ENCODE assay signal across 1 cellular context in the genomic region with DNA sequence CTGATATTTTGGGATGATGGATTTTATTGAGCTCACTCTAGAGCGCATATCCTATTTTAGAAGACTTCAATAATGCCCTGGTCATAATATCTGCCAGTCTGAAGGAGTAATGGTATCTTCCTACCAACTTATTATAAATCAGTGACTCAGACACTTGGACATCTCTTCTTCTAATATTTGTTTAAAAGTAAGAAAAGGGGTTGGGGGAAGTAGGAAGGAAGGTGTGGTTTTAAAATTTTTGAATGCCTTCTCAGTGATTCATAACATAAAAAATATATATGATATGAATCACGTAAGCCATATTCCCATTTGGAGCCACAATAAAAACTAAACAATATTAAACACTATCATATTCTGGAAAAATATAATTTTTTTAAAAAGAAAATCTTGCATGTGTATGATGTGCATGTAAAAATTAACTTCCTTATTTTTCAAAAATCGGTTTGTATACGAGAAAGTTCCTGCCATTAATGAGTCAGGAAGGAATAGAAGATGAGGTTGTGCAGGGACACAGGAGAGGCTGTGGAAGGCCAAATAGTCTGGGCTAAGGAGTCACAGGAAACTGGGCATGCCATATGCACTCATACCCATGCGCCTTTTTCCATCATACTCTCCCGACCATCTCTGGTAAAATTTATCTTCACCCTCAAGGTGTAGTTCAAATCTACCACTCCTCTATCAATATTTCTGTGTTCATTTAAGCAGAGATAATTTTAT.
TF ChIP-seq lines count a peak whose summit lies in the region.

No MANE protein-coding gene starts in this region.

TF ChIP-seq in SK-N-SH, 30 proteins besides CTCF, POLR2A, EP300 and RAD21 (continued from another document):
- TF ChIP-seq TCF12 (IDR thresholded peaks at IDR 0.05) (no peak), TEAD4 (IDR thresholded peaks at IDR 0.05; ENCODE audit: borderline replicate concordance, insufficient read depth) (0 out of 2 replicates have a peak, but pooled peaks have one; percentile 30), FOXJ3 (CRISPR knock-in tag; IDR thresholded peaks at IDR 0.05) (no peak), SMC3 (IDR thresholded peaks at IDR 0.05; ENCODE audit: low read depth, low read length) (no peak), NFIC (IDR thresholded peaks at IDR 0.05; ENCODE audit: borderline replicate concordance) (no peak), ELF1 (IDR thresholded peaks at IDR 0.05) (no peak), MEF2A (IDR thresholded peaks at IDR 0.05; ENCODE audit: borderline replicate concordance, low read depth) (no peak), FOXM1 (IDR thresholded peaks at IDR 0.05; ENCODE audit: low read depth) (no peak), EZH2phosphoT487 (IDR thresholded peaks at IDR 0.05; ENCODE audit: borderline replicate concordance, low read depth) (no peak), MXI1 (IDR thresholded peaks at IDR 0.05; ENCODE audit: low read depth, low read length) (no peak), SIN3A (IDR thresholded peaks at IDR 0.05; ENCODE audit: borderline replicate concordance, low read depth, low read length) (no peak), JUND (IDR thresholded peaks at IDR 0.05) (peak; percentile 56), YY1 (IDR thresholded peaks at IDR 0.05; ENCODE audit: low read depth) (no peak), RCOR1 (IDR thresholded peaks at IDR 0.05; ENCODE audit: low read length) (no peak), GATA2 (CRISPR knock-in tag; IDR thresholded peaks at IDR 0.05) (no peak)
- TF ChIP-seq, protein P1, sequence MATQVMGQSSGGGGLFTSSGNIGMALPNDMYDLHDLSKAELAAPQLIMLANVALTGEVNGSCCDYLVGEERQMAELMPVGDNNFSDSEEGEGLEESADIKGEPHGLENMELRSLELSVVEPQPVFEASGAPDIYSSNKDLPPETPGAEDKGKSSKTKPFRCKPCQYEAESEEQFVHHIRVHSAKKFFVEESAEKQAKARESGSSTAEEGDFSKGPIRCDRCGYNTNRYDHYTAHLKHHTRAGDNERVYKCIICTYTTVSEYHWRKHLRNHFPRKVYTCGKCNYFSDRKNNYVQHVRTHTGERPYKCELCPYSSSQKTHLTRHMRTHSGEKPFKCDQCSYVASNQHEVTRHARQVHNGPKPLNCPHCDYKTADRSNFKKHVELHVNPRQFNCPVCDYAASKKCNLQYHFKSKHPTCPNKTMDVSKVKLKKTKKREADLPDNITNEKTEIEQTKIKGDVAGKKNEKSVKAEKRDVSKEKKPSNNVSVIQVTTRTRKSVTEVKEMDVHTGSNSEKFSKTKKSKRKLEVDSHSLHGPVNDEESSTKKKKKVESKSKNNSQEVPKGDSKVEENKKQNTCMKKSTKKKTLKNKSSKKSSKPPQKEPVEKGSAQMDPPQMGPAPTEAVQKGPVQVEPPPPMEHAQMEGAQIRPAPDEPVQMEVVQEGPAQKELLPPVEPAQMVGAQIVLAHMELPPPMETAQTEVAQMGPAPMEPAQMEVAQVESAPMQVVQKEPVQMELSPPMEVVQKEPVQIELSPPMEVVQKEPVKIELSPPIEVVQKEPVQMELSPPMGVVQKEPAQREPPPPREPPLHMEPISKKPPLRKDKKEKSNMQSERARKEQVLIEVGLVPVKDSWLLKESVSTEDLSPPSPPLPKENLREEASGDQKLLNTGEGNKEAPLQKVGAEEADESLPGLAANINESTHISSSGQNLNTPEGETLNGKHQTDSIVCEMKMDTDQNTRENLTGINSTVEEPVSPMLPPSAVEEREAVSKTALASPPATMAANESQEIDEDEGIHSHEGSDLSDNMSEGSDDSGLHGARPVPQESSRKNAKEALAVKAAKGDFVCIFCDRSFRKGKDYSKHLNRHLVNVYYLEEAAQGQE (IDR thresholded peaks at IDR 0.05; ENCODE audit: low read depth, low read length) = no peak
- TF ChIP-seq, protein P2, sequence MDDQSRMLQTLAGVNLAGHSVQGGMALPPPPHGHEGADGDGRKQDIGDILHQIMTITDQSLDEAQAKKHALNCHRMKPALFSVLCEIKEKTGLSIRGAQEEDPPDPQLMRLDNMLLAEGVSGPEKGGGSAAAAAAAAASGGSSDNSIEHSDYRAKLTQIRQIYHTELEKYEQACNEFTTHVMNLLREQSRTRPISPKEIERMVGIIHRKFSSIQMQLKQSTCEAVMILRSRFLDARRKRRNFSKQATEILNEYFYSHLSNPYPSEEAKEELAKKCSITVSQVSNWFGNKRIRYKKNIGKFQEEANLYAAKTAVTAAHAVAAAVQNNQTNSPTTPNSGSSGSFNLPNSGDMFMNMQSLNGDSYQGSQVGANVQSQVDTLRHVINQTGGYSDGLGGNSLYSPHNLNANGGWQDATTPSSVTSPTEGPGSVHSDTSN (IDR thresholded peaks at IDR 0.05) = peak; percentile 43; the same call in 1 of the 2 replicates
